25 cellular contexts compared by ENCODE assay signal in the genomic region with DNA sequence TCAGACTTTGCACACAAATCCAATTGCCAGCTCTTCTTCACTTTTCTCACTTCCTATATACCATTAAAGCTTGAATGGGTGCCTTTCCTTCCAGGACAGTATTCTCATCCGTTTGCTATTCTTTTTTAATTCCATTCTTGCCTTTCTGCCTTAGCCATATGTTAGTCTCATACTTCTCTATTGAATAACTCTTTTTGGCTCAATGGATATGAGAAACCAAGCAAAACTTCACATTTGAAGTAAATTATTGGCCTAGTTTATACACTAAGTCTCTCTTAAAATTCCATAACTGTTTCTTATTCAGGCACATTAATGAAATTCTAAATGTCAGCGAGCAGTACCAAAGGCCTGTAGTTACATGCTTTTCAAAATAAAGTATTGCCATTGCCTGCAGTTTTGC.
"Had no signal": no experiment of that assay in that cellular context is flagged by ENCODE, and none has a peak within 500 bp of the region (broad histone marks: within the 10 kb centered on the region; RNA-seq: fewer than 3 reads in every experiment).

No MANE protein-coding gene starts in this region.

- H3K4me2 ChIP-seq: KMS-11 had no signal

- ATAC-seq: HepG2, K562 had no signal

- DNase-seq: Kasumi-1, MM.1S, NCI-H1105, NCI-H1417, NCI-H1436 treated with DMSO at 0.1 percent for 48 hours, NCI-H1694 treated with DMSO at 0.1 percent for 48 hours, NCI-H1930, NCI-H2081 treated with DMSO at 0.1 percent for 48 hours, NCI-H2171, NCI-H226, NCI-H446, NCI-H510A, NCI-H524 treated with DMSO at 0.1 percent for 48 hours, NCI-H69, NCI-H774, Right ventricle myocardium superior, RPMI8226, SIG-M5 had no signal

- H3K36me3 Mint-ChIP-seq: IgD-negative memory B cell had no signal

- H3K4me3 Mint-ChIP-seq: IgD-negative memory B cell had no signal

- H3K9me3 ChIP-seq: SJSA1 had no signal

- H3K9me3 Mint-ChIP-seq: IgD-negative memory B cell had no signal

- H3K36me3 ChIP-seq: SJSA1 had no signal

- H3K4me1 ChIP-seq: SJSA1 had no signal

- H3K27ac ChIP-seq: KMS-11, SJSA1, SK-N-MC had no signal

- H3K27ac Mint-ChIP-seq: IgD-negative memory B cell had no signal

- H3K27me3 ChIP-seq: SJSA1 had no signal

- H3K4me3 ChIP-seq: K562, SJSA1, SK-N-MC had no signal

- H3K9ac ChIP-seq: KMS-11 had no signal

- FAIRE-seq: HepG2, K562, RCC 7860 had no signal
